Comparison of ENCODE assay signal across 8 cellular contexts in genomic region chr14:74290415-74290814, GRCh38. TPM values are rescaled to one million over a fixed set of nuclear protein-coding genes. Genes with fewer than 3 reads are reported as not detected.
DNase-seq lines count a peak whose midpoint lies in the region; ATAC-seq and TF ChIP-seq lines count a peak whose summit lies in the region.

No MANE protein-coding gene starts in this region.

- no peaks in the 10 kb centered on the region for H3K27me3 ChIP-seq in dorsolateral prefrontal cortex

- TF ChIP-seq CTCF in dorsolateral prefrontal cortex (IDR thresholded peaks at IDR 0.05 in 54 of 56, conservative IDR thresholded peaks at IDR 0.05 in 2 of 56; ENCODE audit: low read depth in 1 of 56, partially characterized antibody in 56 of 56) = peak in 49 of 56 donors; percentile 14 to 59 (median 42)

- ATAC-seq in GM21737 (IDR thresholded peaks at IDR 0.05; ENCODE audit: unreplicated experiment) (no peak), GM19455 (IDR thresholded peaks at IDR 0.05; ENCODE audit: unreplicated experiment) (no peak), HG02938 (IDR thresholded peaks at IDR 0.05; ENCODE audit: unreplicated experiment) (no peak)

- intact Hi-C loops in dorsolateral prefrontal cortex (cut with DNase I) = loop anchor here in 1 of 2 donors (10.0 kb wide), 1 partner anchor 76 kb away; no protein-coding TSS in a partner anchor

- peak; percentile 12 for DNase-seq in activated CD4-positive, alpha-beta T cell treated with anti-CD3 and anti-CD28 coated beads for 48 hours
- no peak for DNase-seq in activated CD4-positive, alpha-beta T cell treated with anti-CD3 and anti-CD28 coated beads for 1 hour
- DNase-seq in M059J (ENCODE audit: low read depth) (peak; percentile 16), dorsolateral prefrontal cortex (no peak), substantia nigra (lab: John Stamatoyannopoulos, UW) (no peak)

- no peak overlapping the region for H3K4me3 ChIP-seq in dorsolateral prefrontal cortex

- H3K27ac ChIP-seq in dorsolateral prefrontal cortex (peak overlapping the region in 28 of 59 donors; percentile 15 to 81 (median 56)), substantia nigra (ENCODE audit: low read depth, low read length, poor library complexity, severe bottlenecking) (peak overlapping the region; percentile 70)

RNA-seq across cellular contexts. Expression of gene ABCD4, which starts 12.3 kb away (rescaled TPM):
- total RNA-seq in M059J (2014; rRNA removed; shearing (Covaris generic)) = 18.2 and 27.1 TPM in 2 replicates
- 100 to 1,000 TPM in 27 of 120 experiments, 10 to 100 TPM in 93; 45.9 to 169 (median 85.2) TPM for total RNA-seq in dorsolateral prefrontal cortex

RNA-seq across cellular contexts. Expression of gene VSX2, which starts 51.2 kb away (rescaled TPM):
- total RNA-seq in M059J (2014; rRNA removed; shearing (Covaris generic)) = not detected in 2 replicates
- total RNA-seq in dorsolateral prefrontal cortex = under 1 TPM in 23 of 120 experiments, not detected in 97; 0.13 to 0.48 (median 0.22) TPM

RNA-seq across cellular contexts. Expression of gene VRTN, which starts 57.9 kb away (rescaled TPM):
- not detected in 2 replicates for total RNA-seq in M059J (2014; rRNA removed; shearing (Covaris generic))
- not detected for total RNA-seq in dorsolateral prefrontal cortex

Comparison
In these comparisons a context has a peak if more than half of its experiments do, and no peak if none do; other contexts are left out.
1. DNase-seq: peak in activated CD4-positive, alpha-beta T cell treated with anti-CD3 and anti-CD28 coated beads for 48 hours (single experiment) and M059J (single experiment); none in activated CD4-positive, alpha-beta T cell treated with anti-CD3 and anti-CD28 coated beads for 1 hour (single experiment), dorsolateral prefrontal cortex (0 of 10) and substantia nigra (0 of 49).